Comparison of ENCODE assay signal across 10 cellular contexts in genomic region chr12:96989916-96990315, GRCh38.
DNase-seq lines count a peak whose midpoint lies in the region; ATAC-seq and TF ChIP-seq lines count a peak whose summit lies in the region.
"Had no signal": no experiment of that assay in that cellular context is flagged by ENCODE, and none has a peak within 500 bp of the region (broad histone marks: within the 10 kb centered on the region; RNA-seq: fewer than 3 reads in every experiment).

No MANE protein-coding gene starts in this region.

- H3K4me2 ChIP-seq in mesenchymal stem cell (ENCODE audit: low read length, poor library complexity, severe bottlenecking) = no peak overlapping the region

- H3K14ac ChIP-seq in mesenchymal stem cell (ENCODE audit: low read length in 2 of 2) = no peak overlapping the region

- no peak overlapping the region for H3K23ac ChIP-seq in mesenchymal stem cell (ENCODE audit: low read length in 2 of 2)

- H3K4me3 ChIP-seq in A673 (ENCODE audit: low read depth, low read length, poor library complexity, severe bottlenecking) (no peak overlapping the region), mesenchymal stem cell (ENCODE audit: insufficient read depth in 1 of 2, low read depth in 1 of 2, low read length in 2 of 2) (no peak overlapping the region)

- no peaks in the 10 kb centered on the region for H3K9me3 ChIP-seq in A673 (ENCODE audit: low read depth, low read length, poor library complexity, severe bottlenecking)
- H3K9me3 ChIP-seq in mesenchymal stem cell (ENCODE audit: control insufficient read depth, low read length) = no peaks in the 10 kb centered on the region

- H4K8ac ChIP-seq in mesenchymal stem cell (ENCODE audit: low read length) = no peak overlapping the region

- TF ChIP-seq CTCF in A673 (conservative IDR thresholded peaks at IDR 0.05; ENCODE audit: low read depth, low read length) (peak; percentile 50), GM12874 (IDR thresholded peaks at IDR 0.05; ENCODE audit: insufficient read depth, low read depth, low read length) (peak; percentile 13; the same call in 1 of the 2 replicates)

- WGBS in mesenchymal stem cell = 64% methylated on average over 5 of the region's 5 CpGs

- H2AFZ ChIP-seq in mesenchymal stem cell (ENCODE audit: low read depth, low read length) = no peak overlapping the region
- H2AFZ ChIP-seq: parathyroid adenoma had no signal

- H3K79me1 ChIP-seq in mesenchymal stem cell (replicated peaks; ENCODE audit: low read length, poor library complexity, severe bottlenecking) = no peaks in the 10 kb centered on the region

- no peak for ATAC-seq in HG03565 (IDR thresholded peaks at IDR 0.05; ENCODE audit: unreplicated experiment)
- ATAC-seq: stimulated activated naive CD8-positive, alpha-beta T cell treated with anti-CD3 and anti-CD28 coated beads, Interleukin-15, amount 100 ng/mL, for 72 hours had no signal

- no peak overlapping the region for H2BK12ac ChIP-seq in mesenchymal stem cell (ENCODE audit: low read length in 2 of 2)

- peak; percentile 40 for DNase-seq in A673 (ENCODE audit: low spot score)
- peak; percentile 62 for DNase-seq in NCI-H774 (lab: John Stamatoyannopoulos, UW)
- peak; percentile 66 to 67 for DNase-seq in erythroblast (lab: John Stamatoyannopoulos, UW)
- no peak for DNase-seq in epidermal melanocyte (ENCODE audit: insufficient read length, low spot score)
- DNase-seq in stimulated activated CD4-positive, alpha-beta T cell treated with anti-CD3 and anti-CD28 coated beads, Interleukin-4, amount 100 ng/mL, for 1 hour = no peak
- DNase-seq in mesenchymal stem cell = no peak

- no peak for TF ChIP-seq POLR2A in erythroblast (IDR thresholded peaks at IDR 0.05; ENCODE audit: low read length)

- no peak overlapping the region for H2BK120ac ChIP-seq in mesenchymal stem cell (ENCODE audit: low read depth, low read length)

- no peak overlapping the region for H2AK5ac ChIP-seq in mesenchymal stem cell (ENCODE audit: low read length, severe bottlenecking)

- no peak overlapping the region for H3K9ac ChIP-seq in mesenchymal stem cell (ENCODE audit: low read length)
- H3K9ac ChIP-seq: parathyroid adenoma had no signal

- no peak overlapping the region for H4K91ac ChIP-seq in mesenchymal stem cell (ENCODE audit: low read length)

- POLR2A ChIA-PET in A673 (lab: Charles Lee; ENCODE audit: low non-redundant PET) = no interaction called here

- peaks cover 85% of the 10 kb centered on the region for H3K27me3 ChIP-seq in A673 (replicated peaks; ENCODE audit: insufficient read depth, low read depth, low read length, poor library complexity)
- peaks cover 28 to 45% of the 10 kb centered on the region in 2 experiments for H3K27me3 ChIP-seq in mesenchymal stem cell (ENCODE audit: control insufficient read depth in 1 of 2, insufficient read depth in 1 of 2, low read length in 2 of 2)

- no peak overlapping the region for H3K18ac ChIP-seq in mesenchymal stem cell (ENCODE audit: low read depth in 1 of 2, low read length in 2 of 2)

- H2BK15ac ChIP-seq in mesenchymal stem cell (ENCODE audit: low read depth, poor library complexity, severe bottlenecking) = no peak overlapping the region

- H2BK5ac ChIP-seq in mesenchymal stem cell (ENCODE audit: low read depth, low read length, poor library complexity, severe bottlenecking) = no peak overlapping the region

- H3K36me3 ChIP-seq in A673 (ENCODE audit: insufficient read depth, low read length, poor library complexity, severe bottlenecking) (no peaks in the 10 kb centered on the region), mesenchymal stem cell (ENCODE audit: control insufficient read depth in 1 of 2, insufficient read depth in 2 of 2, low read depth in 1 of 2, low read length in 2 of 2) (no peaks in the 10 kb centered on the region)

- no peak overlapping the region for H3K27ac ChIP-seq in A673 (ENCODE audit: low read depth, low read length, poor library complexity, severe bottlenecking)
- H3K27ac ChIP-seq in mesenchymal stem cell (ENCODE audit: low read length, poor library complexity, severe bottlenecking) = no peak overlapping the region
- H3K27ac ChIP-seq: parathyroid adenoma had no signal

- CTCF ChIA-PET in A673 (lab: Charles Lee) = no interaction called here

- intact Hi-C loops in A673 (cut with micrococcal nuclease; ENCODE audit: unreplicated experiment) = loop anchor here (5.0 to 10.0 kb wide), 3 partner anchors 412 to 1382 kb away; no protein-coding TSS in a partner anchor

- H3K4me1 ChIP-seq in A673 (ENCODE audit: insufficient read depth, low read length, poor library complexity, severe bottlenecking) (no peaks in the 10 kb centered on the region), mesenchymal stem cell (ENCODE audit: control insufficient read depth, insufficient read depth, low read depth, low read length) (peaks cover 8% of the 10 kb centered on the region)
- H3K4me1 ChIP-seq: parathyroid adenoma had no signal

- no peak overlapping the region for H3K4ac ChIP-seq in mesenchymal stem cell (ENCODE audit: low read depth in 1 of 2, low read length in 2 of 2)

- BruUV-seq in A673 (replicated peaks; lab: Mats Ljungman, UMichigan) = no TSS peak

Comparison
In these comparisons a context has a peak if more than half of its experiments do, and no peak if none do; other contexts are left out.
1. DNase-seq: peak in A673 (single experiment), NCI-H774 (single experiment) and erythroblast (2 of 2); none in epidermal melanocyte (single experiment), stimulated activated CD4-positive, alpha-beta T cell treated with anti-CD3 and anti-CD28 coated beads, Interleukin-4, amount 100 ng/mL, for 1 hour (single experiment) and mesenchymal stem cell (single experiment).